Comparison of ENCODE assay signal across 12 cellular contexts in the genomic region with DNA sequence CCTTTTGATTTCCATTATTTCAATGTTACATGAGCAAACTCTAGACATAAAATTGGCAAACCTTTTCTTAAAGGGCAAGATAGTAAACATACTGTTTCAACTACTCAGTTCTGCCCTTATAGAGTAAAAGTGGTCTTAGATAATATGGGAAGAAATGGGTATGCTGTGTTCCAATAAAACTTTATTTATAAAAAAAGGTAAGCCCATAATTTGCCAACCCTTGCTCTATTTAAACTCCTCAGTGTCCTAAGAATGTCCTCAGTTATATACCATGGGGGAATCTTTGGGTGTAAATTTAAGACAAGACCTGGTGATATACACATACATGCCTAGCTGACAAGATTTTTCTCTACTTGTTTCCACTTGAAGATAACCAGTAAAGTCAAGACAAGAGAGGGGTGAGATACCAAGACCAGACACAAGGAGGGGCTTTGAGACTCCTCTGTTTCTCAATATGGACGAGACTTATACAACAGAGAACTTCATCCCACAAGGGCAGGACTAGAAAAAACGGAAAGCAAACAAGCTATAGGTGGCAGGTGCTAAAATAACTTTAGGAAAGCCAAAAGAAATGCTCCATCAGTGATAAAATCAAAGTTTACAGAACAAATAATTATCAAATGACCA. TPM values are rescaled to one million over a fixed set of nuclear protein-coding genes. Genes with fewer than 3 reads are reported as not detected.
DNase-seq lines count a peak whose midpoint lies in the region; ATAC-seq and TF ChIP-seq lines count a peak whose summit lies in the region.
"Had no signal": no experiment of that assay in that cellular context is flagged by ENCODE, and none has a peak within 500 bp of the region (broad histone marks: within the 10 kb centered on the region; RNA-seq: fewer than 3 reads in every experiment).

No MANE protein-coding gene starts in this region.

- CTCF ChIA-PET in CD4-positive, alpha-beta T cell (lab: Charles Lee), result no interaction called here
- CTCF ChIA-PET in RWPE1 (lab: Yijun Ruan, JAX), result interaction anchor here (0.7 kb wide), 1 partner anchor 45 kb away, joined by 3 read pairs; the partner anchor contains the start of gene AFG1L

- no peaks in the 10 kb centered on the region for H3K27me3 ChIP-seq in CD4-positive, alpha-beta T cell (ENCODE audit: control insufficient read depth, insufficient read depth, low read length)
- H3K27me3 ChIP-seq in H7 (ENCODE audit: control insufficient read depth, insufficient read depth, low read length), result no peaks in the 10 kb centered on the region
- H3K27me3 ChIP-seq: transverse colon had no signal

- POLR2A ChIA-PET in CD4-positive, alpha-beta T cell (lab: Charles Lee), result interaction anchor here (2.6 kb wide), 1 partner anchor 10 kb away, joined by 16 read pairs; the partner anchor contains the start of gene SNX3
- POLR2A ChIA-PET in RWPE1 (lab: Yijun Ruan, JAX; ENCODE audit: low non-redundant PET), result no interaction called here

- no peak for TF ChIP-seq CTCF in CD4-positive, alpha-beta T cell (IDR thresholded peaks at IDR 0.05)
- TF ChIP-seq CTCF in foreskin fibroblast (IDR thresholded peaks at IDR 0.05; ENCODE audit: low read depth, low read length) (peak; percentile 26), RWPE1 (conservative IDR thresholded peaks at IDR 0.05; ENCODE audit: low read depth) (no peak)

- peaks cover 80% of the 10 kb centered on the region for H3K36me3 Mint-ChIP-seq in CD4-positive, alpha-beta T cell (ENCODE audit: low read depth)

- H3K4me1 Mint-ChIP-seq in CD4-positive, alpha-beta T cell (ENCODE audit: low read depth), result peaks cover 67% of the 10 kb centered on the region

- no peaks in the 10 kb centered on the region for H3K27me3 Mint-ChIP-seq in CD4-positive, alpha-beta T cell

- no peak overlapping the region for H3K27ac Mint-ChIP-seq in CD4-positive, alpha-beta T cell

- no peak overlapping the region for H3K4me3 ChIP-seq in H7 (ENCODE audit: insufficient read depth, low read depth, low read length)
- H3K4me3 ChIP-seq in foreskin fibroblast (ENCODE audit: low read depth in 1 of 2, low read length in 2 of 2), result no peak overlapping the region
- H3K4me3 ChIP-seq: transverse colon had no signal

- no peak overlapping the region for H3K27ac ChIP-seq in CD4-positive, alpha-beta T cell (ENCODE audit: low read depth, low read length)
- no peak overlapping the region for H3K27ac ChIP-seq in RWPE1
- H3K27ac ChIP-seq: transverse colon had no signal

- no peak for DNase-seq in CD4-positive, alpha-beta T cell
- DNase-seq in H7 (peak; percentile 48), SK-N-DZ (ENCODE audit: low spot score) (peak; percentile 37), foreskin fibroblast (peak; percentile 4 to 30), NCI-H345 treated with DMSO at 0.1 percent for 48 hours (lab: John Stamatoyannopoulos, UW; ENCODE audit: unreplicated experiment) (no peak), NCI-H2196 treated with DMSO at 0.1 percent for 48 hours (lab: John Stamatoyannopoulos, UW; ENCODE audit: unreplicated experiment) (no peak), RWPE1 (ENCODE audit: low spot score) (no peak), SHP77 (lab: John Stamatoyannopoulos, UW) (no peak)
- DNase-seq: central memory CD4-positive, alpha-beta T cell; NCI-H2107; transverse colon had no signal

- H3K36me3 ChIP-seq in H7 (replicated peaks; ENCODE audit: control insufficient read depth, insufficient read depth, low read length), result no peaks in the 10 kb centered on the region
- H3K36me3 ChIP-seq: transverse colon had no signal

- intact Hi-C loops in CD4-positive, alpha-beta T cell (cut with DNase I, micrococcal nuclease), result loop anchor here in 1 of 2 experiments (10.0 kb wide), 1 partner anchor 274 kb away; no protein-coding TSS in a partner anchor

- H3K4me3 Mint-ChIP-seq in CD4-positive, alpha-beta T cell, result no peak overlapping the region

- ATAC-seq in CD4-positive, alpha-beta T cell (ENCODE audit: poor library complexity), result peak; percentile 43
- ATAC-seq: activated CD4-positive, CD25-positive, alpha-beta regulatory T cell treated with anti-CD3 and anti-CD28 coated beads, Interleukin-2, amount 50 U/mL, for 24 hours had no signal

- H3K9me3 ChIP-seq in CD4-positive, alpha-beta T cell (ENCODE audit: control insufficient read depth, low read length), result no peaks in the 10 kb centered on the region

- H3K9me3 Mint-ChIP-seq in CD4-positive, alpha-beta T cell, result no peaks in the 10 kb centered on the region

RNA-seq across cellular contexts. Expression of gene SNX3, which starts 10.5 kb away (rescaled TPM):
- 10 to 100 TPM; 39.8 to 40.8 TPM for total RNA-seq in CD4-positive, alpha-beta T cell
- 81.7 and 88.9 TPM in 2 replicates for total RNA-seq in H7 (2014; rRNA removed; shearing (Covaris generic))
- polyA plus RNA-seq in SK-N-DZ (2014; cell fraction: cytosol; rRNA removed), result 94.3 and 112 TPM in 2 replicates
- 50.7 and 52.7 TPM in 2 replicates for polyA plus RNA-seq in SK-N-DZ (2014; cell fraction: nucleus; rRNA removed)

RNA-seq across cellular contexts. Expression of gene AFG1L, which starts 44.5 kb away (rescaled TPM):
- 1 to 10 TPM; 3.0 to 3.9 TPM for total RNA-seq in CD4-positive, alpha-beta T cell
- total RNA-seq in H7 (2014; rRNA removed; shearing (Covaris generic)), result 5.9 and 9.8 TPM in 2 replicates
- 3.3 and 4.0 TPM in 2 replicates for polyA plus RNA-seq in SK-N-DZ (2014; cell fraction: cytosol; rRNA removed)
- polyA plus RNA-seq in SK-N-DZ (2014; cell fraction: nucleus; rRNA removed), result 6.7 and 12.5 TPM in 2 replicates

Comparison
In these comparisons a context has a peak if more than half of its experiments do, and no peak if none do; other contexts are left out.
1. DNase-seq: peak in H7 (single experiment), SK-N-DZ (single experiment) and foreskin fibroblast (2 of 2); none in CD4-positive, alpha-beta T cell (0 of 10), NCI-H345 treated with DMSO at 0.1 percent for 48 hours (single experiment), NCI-H2196 treated with DMSO at 0.1 percent for 48 hours (single experiment), RWPE1 (single experiment) and SHP77 (0 of 2).